16 cellular contexts compared by ENCODE assay signal in genomic region chr17:20477398-20477797, GRCh38. TPM values are rescaled to one million over a fixed set of nuclear protein-coding genes. Genes with fewer than 3 reads are reported as not detected.
"Had no signal": no experiment of that assay in that cellular context is flagged by ENCODE, and none has a peak within 500 bp of the region (broad histone marks: within the 10 kb centered on the region; RNA-seq: fewer than 3 reads in every experiment).

No MANE protein-coding gene starts in this region.

RNA-seq across cellular contexts. Expression of gene LGALS9B, which starts 10.1 kb away (rescaled TPM):
- total RNA-seq: activated B cell treated with CpG ODN at 0.5 μM for 24 hours; activated CD4-positive, alpha-beta memory T cell treated with anti-CD3 and anti-CD28 coated beads for 36 hours; activated CD4-positive, alpha-beta T cell treated with anti-CD3 and anti-CD28 coated beads, Interleukin-2, amount 10 ng/mL, durations not matched to agents 24 days and 14 days; activated CD8-positive, alpha-beta memory T cell treated with anti-CD3 and anti-CD28 coated beads for 36 hours; activated CD8-positive, alpha-beta T cell treated with anti-CD3 and anti-CD28 coated beads for 36 hours; activated naive CD4-positive, alpha-beta T cell treated with anti-CD3 and anti-CD28 coated beads for 36 hours; activated naive CD4-positive, alpha-beta T cell treated with anti-CD3 and anti-CD28 coated beads, Interleukin-2, amount 50 U/mL, for 72 hours; activated naive CD8-positive, alpha-beta T cell treated with anti-CD3 and anti-CD28 coated beads for 36 hours; activated T-cell treated with anti-CD3 and anti-CD28 coated beads, Interleukin-2, amount 50 U/mL, for 4 hours; activated T-cell treated with anti-CD3 and anti-CD28 coated beads, Interleukin-2, amount 50 U/mL, for 72 hours; activated T-helper 1 cell treated with anti-CD3 and anti-CD28 coated beads, Interleukin-12 subunit alpha, Interleukin-12 subunit beta, Interleukin-2, Interleukin-4 antibody, amounts not matched to agents 30 ng/mL and 10 ng/mL and 1 ng/mL, durations not matched to agents 14 hours and 24 hours and 36 hours; activated T-helper 17 cell treated with anti-CD3 and anti-CD28 coated beads, Interleukin-2, amount 50 U/mL, for 72 hours; adrenal gland; astrocyte; body of pancreas; cardiac septum had no signal
